Comparison of ENCODE assay signal across 1 cellular context in genomic region chr10:34474060-34474376, GRCh38.
TF ChIP-seq lines count a peak whose summit lies in the region.

No MANE protein-coding gene starts in this region.

TF ChIP-seq in GM12878, 131 proteins besides CTCF, POLR2A, EP300 and RAD21 (continued from another document):
- no peak for TF ChIP-seq ZBTB11 (CRISPR knock-in tag; IDR thresholded peaks at IDR 0.05)
- no peak for TF ChIP-seq TAF1 (IDR thresholded peaks at IDR 0.05; ENCODE audit: borderline replicate concordance, low read depth, low read length)
- no peak for TF ChIP-seq HDGF (IDR thresholded peaks at IDR 0.05)
- no peak for TF ChIP-seq CEBPZ (IDR thresholded peaks at IDR 0.05; ENCODE audit: low read depth, low read length)
- no peak for TF ChIP-seq POU2F2 (IDR thresholded peaks at IDR 0.05; ENCODE audit: borderline replicate concordance, low read depth, low read length)
- TF ChIP-seq BCL11A (IDR thresholded peaks at IDR 0.05; ENCODE audit: low read depth, low read length): no peak
- no peak for TF ChIP-seq RELA (IDR thresholded peaks at IDR 0.05; ENCODE audit: borderline replicate concordance, partially characterized antibody)
- TF ChIP-seq SRF (IDR thresholded peaks at IDR 0.05; ENCODE audit: low read depth in 2 of 2, low read length in 2 of 2): no peak
TF ChIP-seq in GM12878: peak in this region for 0.
